ENCODE assay signal across 1 cellular context in the genomic region with DNA sequence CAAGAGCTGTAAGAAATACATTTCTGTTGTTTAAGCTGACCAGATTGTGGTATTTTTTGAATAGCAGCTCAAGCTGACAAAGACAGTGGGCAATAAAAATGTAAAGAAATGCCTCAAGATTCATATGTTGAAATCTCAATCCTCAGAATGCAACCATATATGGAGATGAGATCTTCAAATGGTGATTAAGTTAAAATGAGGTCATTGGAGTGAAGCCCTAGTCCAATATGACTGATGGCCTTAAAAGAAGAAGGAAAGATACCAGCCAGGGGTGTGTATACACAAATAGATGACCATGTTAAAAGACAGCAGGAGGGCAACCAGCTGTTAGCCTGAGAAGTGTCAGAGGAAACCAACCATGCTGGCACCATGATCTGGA.
TF ChIP-seq lines count a peak whose summit lies in the region.

No MANE protein-coding gene starts in this region.

TF ChIP-seq in K562, 482 proteins besides CTCF, POLR2A, EP300 and RAD21:
- TF ChIP-seq RERE (CRISPR knock-in tag; IDR thresholded peaks at IDR 0.05; ENCODE audit: borderline replicate concordance) (no peak), CEBPG (CRISPR knock-in tag; IDR thresholded peaks at IDR 0.05) (no peak), CEBPG (tag; conservative IDR thresholded peaks at IDR 0.05 in 1 of 2, IDR thresholded peaks at IDR 0.05 in 1 of 2) (peak in 1 of 2 experiments; percentile 45; a peak in 1 of 4 replicates), RFX5 (IDR thresholded peaks at IDR 0.05; ENCODE audit: low read depth, low read length) (no peak), BACH1 (tag; IDR thresholded peaks at IDR 0.05) (peak; percentile 36; the same call in 1 of the 2 replicates)
